In the genomic region with DNA sequence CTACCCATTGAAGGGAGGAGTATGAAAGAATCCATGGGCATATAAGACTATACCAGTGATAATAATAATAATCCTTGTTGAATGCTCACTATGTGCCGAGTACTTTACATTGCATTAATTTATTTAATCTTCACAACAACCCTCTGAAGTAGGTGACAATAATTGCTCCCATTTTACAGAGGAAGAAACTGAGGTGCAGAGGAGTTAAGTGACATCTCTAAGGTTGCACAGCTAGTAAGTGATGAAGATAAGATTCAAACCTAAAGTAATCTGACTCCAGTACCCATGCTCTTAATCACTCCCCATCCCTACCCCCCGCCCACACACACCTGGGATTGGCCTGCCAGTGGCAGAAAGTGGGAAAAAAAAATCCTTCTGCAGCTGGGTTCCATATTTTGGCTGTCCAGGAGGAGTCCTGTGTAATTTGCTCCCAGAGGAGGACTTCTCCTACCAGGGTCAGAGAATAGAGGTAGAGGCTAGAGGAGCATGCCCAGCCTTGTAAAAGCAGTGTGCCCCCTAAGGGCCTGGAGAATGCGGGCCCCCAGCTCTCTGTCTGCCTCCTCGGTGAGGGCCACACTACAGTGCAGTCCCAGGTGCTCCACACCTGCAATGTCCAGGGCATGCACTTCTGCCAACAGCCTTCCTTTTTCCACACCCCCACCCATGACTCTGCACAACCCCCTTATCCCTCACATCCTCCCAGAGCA, we compare ENCODE assay signal across 1 cellular context.
TF ChIP-seq lines count a peak whose summit lies in the region.

No MANE protein-coding gene starts in this region.

TF ChIP-seq in IMR-90, 13 proteins besides CTCF, POLR2A, EP300 and RAD21:
- TF ChIP-seq NFE2L2 (IDR thresholded peaks at IDR 0.05; ENCODE audit: low read depth, low read length): no peak
- TF ChIP-seq CHD1 (IDR thresholded peaks at IDR 0.05; ENCODE audit: low read depth, low read length): no peak
- TF ChIP-seq, protein P1, sequence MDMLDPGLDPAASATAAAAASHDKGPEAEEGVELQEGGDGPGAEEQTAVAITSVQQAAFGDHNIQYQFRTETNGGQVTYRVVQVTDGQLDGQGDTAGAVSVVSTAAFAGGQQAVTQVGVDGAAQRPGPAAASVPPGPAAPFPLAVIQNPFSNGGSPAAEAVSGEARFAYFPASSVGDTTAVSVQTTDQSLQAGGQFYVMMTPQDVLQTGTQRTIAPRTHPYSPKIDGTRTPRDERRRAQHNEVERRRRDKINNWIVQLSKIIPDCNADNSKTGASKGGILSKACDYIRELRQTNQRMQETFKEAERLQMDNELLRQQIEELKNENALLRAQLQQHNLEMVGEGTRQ (IDR thresholded peaks at IDR 0.05; ENCODE audit: low read depth, low read length): no peak
- TF ChIP-seq MAZ (IDR thresholded peaks at IDR 0.05; ENCODE audit: borderline replicate concordance, low read depth, low read length): no peak
- TF ChIP-seq BHLHE40 (IDR thresholded peaks at IDR 0.05; ENCODE audit: low read depth, low read length): no peak
- TF ChIP-seq FOS (IDR thresholded peaks at IDR 0.05; ENCODE audit: low read depth, low read length): no peak
- TF ChIP-seq RCOR1 (IDR thresholded peaks at IDR 0.05; ENCODE audit: insufficient replicate concordance, low read length): no peak
- TF ChIP-seq, protein P2, sequence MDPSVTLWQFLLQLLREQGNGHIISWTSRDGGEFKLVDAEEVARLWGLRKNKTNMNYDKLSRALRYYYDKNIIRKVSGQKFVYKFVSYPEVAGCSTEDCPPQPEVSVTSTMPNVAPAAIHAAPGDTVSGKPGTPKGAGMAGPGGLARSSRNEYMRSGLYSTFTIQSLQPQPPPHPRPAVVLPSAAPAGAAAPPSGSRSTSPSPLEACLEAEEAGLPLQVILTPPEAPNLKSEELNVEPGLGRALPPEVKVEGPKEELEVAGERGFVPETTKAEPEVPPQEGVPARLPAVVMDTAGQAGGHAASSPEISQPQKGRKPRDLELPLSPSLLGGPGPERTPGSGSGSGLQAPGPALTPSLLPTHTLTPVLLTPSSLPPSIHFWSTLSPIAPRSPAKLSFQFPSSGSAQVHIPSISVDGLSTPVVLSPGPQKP (IDR thresholded peaks at IDR 0.05; ENCODE audit: borderline replicate concordance, low read depth, low read length): no peak
- no peak for TF ChIP-seq SMC3 (IDR thresholded peaks at IDR 0.05; ENCODE audit: low read depth, low read length)
- no peak for TF ChIP-seq RFX5 (IDR thresholded peaks at IDR 0.05; ENCODE audit: low read depth, low read length)
TF ChIP-seq in IMR-90: peak in this region for 0.
